1 cellular context compared by ENCODE assay signal in the genomic region with DNA sequence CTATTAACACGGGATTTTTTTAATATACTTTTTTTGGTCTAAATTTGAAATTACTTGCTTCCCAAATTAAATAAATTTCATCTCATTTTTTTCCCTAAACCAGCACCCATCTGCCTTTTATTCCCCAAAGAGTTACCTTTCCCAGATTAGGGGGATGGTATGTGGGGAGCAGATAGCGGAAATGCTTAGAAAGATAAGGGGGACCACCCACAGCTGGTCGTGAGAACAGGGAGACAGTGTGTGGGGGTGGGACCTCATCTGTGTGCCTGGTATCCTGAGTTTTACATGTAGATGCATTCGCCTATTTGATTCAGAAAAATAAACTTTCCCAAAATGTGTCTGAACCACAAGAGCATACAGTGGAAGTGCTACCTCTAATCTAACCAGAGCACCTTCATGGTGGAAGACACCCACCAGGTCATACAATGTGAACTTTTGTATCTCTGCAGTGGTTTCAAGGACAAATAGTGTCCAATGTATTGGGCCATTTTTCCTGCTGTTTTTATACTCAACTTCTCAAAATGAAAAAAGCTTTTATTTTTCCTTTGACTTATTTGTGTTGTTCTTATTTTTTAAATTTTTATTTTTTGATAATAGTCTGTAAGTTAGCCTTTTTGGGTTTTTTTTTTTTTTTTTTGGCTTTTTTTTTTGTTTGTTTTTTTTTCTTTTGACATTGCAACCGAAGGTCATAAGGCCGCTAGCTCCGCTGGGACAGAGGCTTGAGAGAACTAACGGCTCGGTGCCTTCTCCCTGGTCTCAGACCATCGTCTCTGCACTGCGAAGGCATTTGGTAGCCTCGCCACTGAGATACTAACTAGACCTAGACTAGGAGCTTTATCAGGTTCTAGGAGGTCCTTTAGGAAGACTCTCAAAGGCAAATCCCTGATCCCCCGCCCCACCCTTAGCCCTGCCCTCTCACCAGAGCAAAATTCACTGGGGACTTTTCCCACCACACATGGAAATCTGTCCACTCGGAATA.
A peak's percentile ranks its signal among the peaks of the same experiment; 100 is the strongest.
TF ChIP-seq lines count a peak whose summit lies in the region.

No MANE protein-coding gene starts in this region.

TF ChIP-seq in GM23338, 12 proteins besides CTCF, POLR2A, EP300 and RAD21:
- peak; percentile 76 for TF ChIP-seq ZNF462 (CRISPR knock-in tag; IDR thresholded peaks at IDR 0.05)
- TF ChIP-seq ZNF114 (CRISPR knock-in tag; IDR thresholded peaks at IDR 0.05): no peak
